ENCODE assay signal across 1 cellular context in genomic region chr6:43278524-43279078, GRCh38.
TF ChIP-seq lines count a peak whose summit lies in the region.

No MANE protein-coding gene starts in this region.

TF ChIP-seq in GM23338, 12 proteins besides CTCF, POLR2A, EP300 and RAD21 (continued from another document):
- no peak for TF ChIP-seq ZNF462 (CRISPR knock-in tag; IDR thresholded peaks at IDR 0.05)
- no peak for TF ChIP-seq JUNB (IDR thresholded peaks at IDR 0.05; ENCODE audit: unreplicated experiment)
- TF ChIP-seq ETS1 (IDR thresholded peaks at IDR 0.05): no peak
- no peak for TF ChIP-seq CREB1 (CRISPR knock-in tag; IDR thresholded peaks at IDR 0.05; ENCODE audit: low read depth)
- TF ChIP-seq EZH2phosphoT487 (IDR thresholded peaks at IDR 0.05; ENCODE audit: unreplicated experiment): no peak
- TF ChIP-seq ZNF331 (CRISPR knock-in tag; IDR thresholded peaks at IDR 0.05; ENCODE audit: low read depth): no peak
